1 cellular context compared by ENCODE assay signal in the genomic region with DNA sequence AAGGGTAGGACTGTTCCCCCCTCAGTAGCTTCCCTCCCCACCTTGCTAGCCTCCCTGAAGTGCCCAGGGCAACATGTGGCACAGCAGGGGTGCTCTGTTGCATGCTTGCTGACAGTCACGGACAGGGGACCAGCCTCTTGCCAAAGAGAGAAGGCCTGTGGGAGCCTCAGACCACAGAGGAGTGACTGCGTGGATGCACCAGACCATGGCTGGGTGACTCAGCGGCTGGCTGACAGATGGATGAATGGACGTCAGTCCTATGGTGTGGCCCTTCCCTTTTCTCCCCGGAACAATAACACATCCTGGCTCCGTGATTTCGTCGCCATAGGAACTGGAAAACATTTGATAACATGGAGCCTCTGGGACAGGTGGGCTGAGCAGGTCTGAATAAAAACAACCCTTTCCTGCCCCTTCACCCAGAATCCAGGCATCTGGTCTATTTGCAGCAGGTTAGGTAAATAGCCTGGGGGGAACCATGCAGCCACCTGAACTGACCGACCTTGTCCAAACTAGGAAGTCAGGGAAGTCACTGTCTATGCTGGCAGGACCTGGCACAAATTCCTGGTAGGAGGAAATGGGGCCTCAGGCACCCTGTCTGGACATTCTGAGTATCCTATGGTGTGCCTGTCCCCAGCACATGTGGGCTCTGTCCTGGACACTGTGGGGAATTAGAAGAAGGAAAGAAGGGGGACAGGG.
TF ChIP-seq lines count a peak whose summit lies in the region.

No MANE protein-coding gene starts in this region.

TF ChIP-seq in H1, 55 proteins besides CTCF, POLR2A, EP300 and RAD21 (continued from another document):
- TF ChIP-seq EGR1 (IDR thresholded peaks at IDR 0.05; ENCODE audit: borderline replicate concordance, low read depth, low read length) = no peak
- no peak for TF ChIP-seq HDAC6 (IDR thresholded peaks at IDR 0.05; ENCODE audit: low read depth, low read length)
- no peak for TF ChIP-seq CTBP2 (IDR thresholded peaks at IDR 0.05; ENCODE audit: borderline replicate concordance, insufficient read depth, insufficient read length, low read length)
- no peak for TF ChIP-seq RXRA (IDR thresholded peaks at IDR 0.05; ENCODE audit: insufficient read depth, low read depth, low read length)
- TF ChIP-seq, protein P1, sequence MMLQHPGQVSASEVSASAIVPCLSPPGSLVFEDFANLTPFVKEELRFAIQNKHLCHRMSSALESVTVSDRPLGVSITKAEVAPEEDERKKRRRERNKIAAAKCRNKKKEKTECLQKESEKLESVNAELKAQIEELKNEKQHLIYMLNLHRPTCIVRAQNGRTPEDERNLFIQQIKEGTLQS (IDR thresholded peaks at IDR 0.05; ENCODE audit: insufficient read depth, low read depth, low read length) = no peak
- no peak for TF ChIP-seq TEAD4 (IDR thresholded peaks at IDR 0.05; ENCODE audit: low read depth, low read length)
- TF ChIP-seq RBBP5 (IDR thresholded peaks at IDR 0.05; ENCODE audit: borderline replicate concordance, low read depth, low read length) = no peak
- no peak for TF ChIP-seq SIN3A (conservative IDR thresholded peaks at IDR 0.05 in 1 of 2, IDR thresholded peaks at IDR 0.05 in 1 of 2; ENCODE audit: low read depth in 1 of 2, low read length in 2 of 2)
- no peak for TF ChIP-seq NANOG (IDR thresholded peaks at IDR 0.05; ENCODE audit: insufficient read depth, low read depth, low read length, poor library complexity, severe bottlenecking)
- TF ChIP-seq JUND (IDR thresholded peaks at IDR 0.05; ENCODE audit: low read length) = no peak
- TF ChIP-seq CREB1 (IDR thresholded peaks at IDR 0.05) = no peak
- TF ChIP-seq CBX8 (IDR thresholded peaks at IDR 0.05; ENCODE audit: borderline replicate concordance, low read depth, low read length) = no peak
- no peak for TF ChIP-seq SAP30 (IDR thresholded peaks at IDR 0.05; ENCODE audit: insufficient read depth, insufficient replicate concordance, low read length)
- no peak for TF ChIP-seq CHD1 (IDR thresholded peaks at IDR 0.05; ENCODE audit: low read depth, low read length)
- no peak for TF ChIP-seq SIRT6 (IDR thresholded peaks at IDR 0.05; ENCODE audit: low read length)
- TF ChIP-seq CBX5 (IDR thresholded peaks at IDR 0.05; ENCODE audit: low read depth, low read length) = no peak
- TF ChIP-seq KDM4A (IDR thresholded peaks at IDR 0.05; ENCODE audit: low read depth, low read length, severe bottlenecking) = no peak
